In genomic region chr4:10180927-10181744, GRCh38 we compare ENCODE assay signal across 1 cellular context.
TF ChIP-seq lines count a peak whose summit lies in the region.

No MANE protein-coding gene starts in this region.

TF ChIP-seq in K562, 482 proteins besides CTCF, POLR2A, EP300 and RAD21 (continued from another document and continues in another):
- peak; percentile 75; the same call in 1 of the 2 replicates for TF ChIP-seq ZNF395 (CRISPR knock-in tag; IDR thresholded peaks at IDR 0.05)
- TF ChIP-seq ZNF146 (CRISPR knock-in tag; IDR thresholded peaks at IDR 0.05; ENCODE audit: unreplicated experiment): no peak
- TF ChIP-seq KHSRP (IDR thresholded peaks at IDR 0.05): peak; percentile 75
- peak; percentile 47; the same call in 1 of the 2 replicates for TF ChIP-seq ZNF140 (CRISPR knock-in tag; IDR thresholded peaks at IDR 0.05)
- 0 out of 2 replicates have a peak, but pooled peaks have one; percentile 47 for TF ChIP-seq HNRNPL (IDR thresholded peaks at IDR 0.05; ENCODE audit: low read depth, low read length)
- no peak for TF ChIP-seq PPARD (CRISPR knock-in tag; IDR thresholded peaks at IDR 0.05)
- TF ChIP-seq SMARCA4 (IDR thresholded peaks at IDR 0.05): peak; percentile 98
- peak; percentile 59; the same call in 1 of the 2 replicates for TF ChIP-seq ZNF668 (CRISPR knock-in tag; IDR thresholded peaks at IDR 0.05)
- no peak for TF ChIP-seq PURB (CRISPR knock-in tag; IDR thresholded peaks at IDR 0.05; ENCODE audit: low read depth)
- peak; percentile 95 for TF ChIP-seq JUN (IDR thresholded peaks at IDR 0.05; ENCODE audit: borderline replicate concordance, low read depth, low read length)
- TF ChIP-seq JUN (CRISPR knock-in tag; IDR thresholded peaks at IDR 0.05; ENCODE audit: borderline replicate concordance): peak; percentile 66; the same call in 1 of the 2 replicates
- TF ChIP-seq ATF3 (IDR thresholded peaks at IDR 0.05): peak; percentile 96
- TF ChIP-seq ATF3 (CRISPR knock-in tag; conservative IDR thresholded peaks at IDR 0.05): peak; percentile 96
- peak; percentile 90 to 95 for TF ChIP-seq MLLT1 (IDR thresholded peaks at IDR 0.05)
- TF ChIP-seq ZNF431 (CRISPR knock-in tag; IDR thresholded peaks at IDR 0.05): 0 out of 2 replicates have a peak, but pooled peaks have one; percentile 37
- peak; percentile 90 for TF ChIP-seq LCOR (CRISPR knock-in tag; IDR thresholded peaks at IDR 0.05)
- no peak for TF ChIP-seq NR4A1 (CRISPR knock-in tag; IDR thresholded peaks at IDR 0.05)
- TF ChIP-seq NR4A1 (tag; IDR thresholded peaks at IDR 0.05): peak; percentile 50; the same call in 1 of the 2 replicates
- TF ChIP-seq ESRRA (IDR thresholded peaks at IDR 0.05; ENCODE audit: borderline replicate concordance, low read depth): peak; percentile 86; the same call in 1 of the 2 replicates
- 0 out of 2 replicates have a peak, but pooled peaks have one; percentile 43 for TF ChIP-seq NR2C2 (CRISPR knock-in tag; IDR thresholded peaks at IDR 0.05)
- TF ChIP-seq NR2C2 (tag; IDR thresholded peaks at IDR 0.05): no peak
- TF ChIP-seq SLC30A9 (CRISPR knock-in tag; IDR thresholded peaks at IDR 0.05): no peak
- peak; percentile 9 for TF ChIP-seq MECOM (CRISPR knock-in tag; IDR thresholded peaks at IDR 0.05)
- TF ChIP-seq RBBP5 (IDR thresholded peaks at IDR 0.05; ENCODE audit: borderline replicate concordance, insufficient read depth, low read length, poor library complexity, severe bottlenecking): peak; percentile 66
- TF ChIP-seq MTA1 (IDR thresholded peaks at IDR 0.05; ENCODE audit: borderline replicate concordance): peak; percentile 72; the same call in 1 of the 2 replicates
- peak; percentile 97 for TF ChIP-seq SMARCE1 (IDR thresholded peaks at IDR 0.05)
- peak; percentile 96 for TF ChIP-seq JUND (IDR thresholded peaks at IDR 0.05; ENCODE audit: borderline replicate concordance, low read depth, low read length)
- peak; percentile 93 for TF ChIP-seq JUND (tag; IDR thresholded peaks at IDR 0.05; ENCODE audit: borderline replicate concordance, low read depth, low read length)
- TF ChIP-seq CHAMP1 (IDR thresholded peaks at IDR 0.05): peak; percentile 92
- peak; percentile 12; the same call in 1 of the 2 replicates for TF ChIP-seq ZNF436 (CRISPR knock-in tag; IDR thresholded peaks at IDR 0.05)
- TF ChIP-seq ZBTB12 (CRISPR knock-in tag; IDR thresholded peaks at IDR 0.05): peak; percentile 21; the same call in 1 of the 2 replicates
- peak; percentile 99 for TF ChIP-seq DPF2 (IDR thresholded peaks at IDR 0.05)
- TF ChIP-seq HES1 (IDR thresholded peaks at IDR 0.05; ENCODE audit: low read depth): peak; percentile 82
- no peak for TF ChIP-seq HCFC1 (IDR thresholded peaks at IDR 0.05; ENCODE audit: low read depth, low read length)
- no peak for TF ChIP-seq SRSF9 (IDR thresholded peaks at IDR 0.05; ENCODE audit: borderline replicate concordance, low read depth, low read length)
- peak; percentile 71; the same call in 1 of the 2 replicates for TF ChIP-seq ZBTB40 (IDR thresholded peaks at IDR 0.05)
- TF ChIP-seq ZBTB40 (CRISPR knock-in tag; IDR thresholded peaks at IDR 0.05): no peak
- no peak for TF ChIP-seq BRF2 (IDR thresholded peaks at IDR 0.05; ENCODE audit: borderline replicate concordance, insufficient read depth, insufficient read length)
- no peak for TF ChIP-seq ZKSCAN1 (IDR thresholded peaks at IDR 0.05; ENCODE audit: low read depth, low read length)
- peak; percentile 54 for TF ChIP-seq NR2C1 (IDR thresholded peaks at IDR 0.05)
- peak; percentile 53 for TF ChIP-seq NR2C1 (tag; IDR thresholded peaks at IDR 0.05)
- TF ChIP-seq CEBPG (CRISPR knock-in tag; IDR thresholded peaks at IDR 0.05): no peak; the same call in 1 of the 2 replicates
- TF ChIP-seq CEBPG (tag; conservative IDR thresholded peaks at IDR 0.05 in 1 of 2, IDR thresholded peaks at IDR 0.05 in 1 of 2): peak in 1 of 2 experiments; percentile 22; a peak in 1 of 4 replicates
- peak; percentile 39 for TF ChIP-seq ZSCAN32 (CRISPR knock-in tag; IDR thresholded peaks at IDR 0.05)
